22 cellular contexts compared by ENCODE assay signal in genomic region chr7:17103984-17104383, GRCh38.
"Had no signal": no experiment of that assay in that cellular context is flagged by ENCODE, and none has a peak within 500 bp of the region (broad histone marks: within the 10 kb centered on the region; RNA-seq: fewer than 3 reads in every experiment).

No MANE protein-coding gene starts in this region.

- H3K27ac ChIP-seq: colonic mucosa, esophagus muscularis mucosa, heart right ventricle, lower lobe of right lung, sigmoid colon, testis, vagina had no signal

- H3K4me1 ChIP-seq: colonic mucosa, heart right ventricle, testis, vagina had no signal

- H3K4me3 ChIP-seq: colonic mucosa, esophagus muscularis mucosa, heart right ventricle, lower lobe of right lung, sigmoid colon, testis, vagina had no signal

- H3K9me3 ChIP-seq: colonic mucosa, esophagus muscularis mucosa, lower lobe of right lung, sigmoid colon, testis, vagina had no signal

- ATAC-seq: activated naive CD4-positive, alpha-beta T cell treated with anti-CD3 and anti-CD28 coated beads, Interleukin-2, amount 50 U/mL, for 72 hours; activated T-helper 17 cell treated with anti-CD3 and anti-CD28 coated beads, Interleukin-2, amount 50 U/mL, for 72 hours; heart right ventricle; left colon; lower lobe of right lung; naive thymus-derived CD4-positive, alpha-beta T cell had no signal

- H3K9me3 Mint-ChIP-seq: activated T-cell treated with anti-CD3 and anti-CD28 coated beads, Interleukin-2, amount 50 U/mL, for 24 hours; activated T-helper 17 cell treated with anti-CD3 and anti-CD28 coated beads, Interleukin-2, amount 50 U/mL, for 72 hours; central memory CD8-positive, alpha-beta T cell had no signal

- H3K4me3 Mint-ChIP-seq: activated T-cell treated with anti-CD3 and anti-CD28 coated beads, Interleukin-2, amount 50 U/mL, for 24 hours; activated T-helper 17 cell treated with anti-CD3 and anti-CD28 coated beads, Interleukin-2, amount 50 U/mL, for 72 hours; central memory CD8-positive, alpha-beta T cell; naive thymus-derived CD4-positive, alpha-beta T cell; neural crest cell; type B pancreatic cell had no signal

- H3K36me3 ChIP-seq: colonic mucosa, esophagus muscularis mucosa, heart right ventricle, lower lobe of right lung, sigmoid colon, vagina had no signal

- H3K27me3 Mint-ChIP-seq: activated T-cell treated with anti-CD3 and anti-CD28 coated beads, Interleukin-2, amount 50 U/mL, for 24 hours; activated T-helper 17 cell treated with anti-CD3 and anti-CD28 coated beads, Interleukin-2, amount 50 U/mL, for 72 hours; central memory CD8-positive, alpha-beta T cell; naive thymus-derived CD4-positive, alpha-beta T cell; type B pancreatic cell had no signal

- DNase-seq: activated CD4-positive, alpha-beta T cell treated with anti-CD3 and anti-CD28 coated beads for 1 hour; activated CD4-positive, alpha-beta T cell treated with anti-CD3 and anti-CD28 coated beads, Interleukin-2, amount 50 U/mL, for 1 hour; activated CD8-positive, alpha-beta memory T cell treated with anti-CD3 and anti-CD28 coated beads, Interleukin-2, amount 50 U/mL, for 4 hours; activated T-cell treated with anti-CD3 and anti-CD28 coated beads, Interleukin-2, amount 50 U/mL, for 24 hours; colonic mucosa; heart right ventricle; left colon; lower lobe of right lung; naive thymus-derived CD4-positive, alpha-beta T cell; occipital lobe; sigmoid colon; stimulated activated CD4-positive, alpha-beta T cell treated with anti-CD3 and anti-CD28 coated beads, Interleukin-2, amount 100 ng/mL, for 48 hours; stimulated activated naive CD4-positive, alpha-beta T cell; T-helper 9 cell; testis had no signal

- H3K36me3 Mint-ChIP-seq: activated naive CD4-positive, alpha-beta T cell treated with anti-CD3 and anti-CD28 coated beads, Interleukin-2, amount 50 U/mL, for 72 hours; naive thymus-derived CD4-positive, alpha-beta T cell; type B pancreatic cell had no signal

- H3K4me1 Mint-ChIP-seq: activated T-helper 17 cell treated with anti-CD3 and anti-CD28 coated beads, Interleukin-2, amount 50 U/mL, for 72 hours; central memory CD8-positive, alpha-beta T cell; naive thymus-derived CD4-positive, alpha-beta T cell; neural crest cell had no signal

- H3K27ac Mint-ChIP-seq: activated naive CD4-positive, alpha-beta T cell treated with anti-CD3 and anti-CD28 coated beads, Interleukin-2, amount 50 U/mL, for 72 hours; activated T-cell treated with anti-CD3 and anti-CD28 coated beads, Interleukin-2, amount 50 U/mL, for 24 hours; activated T-helper 17 cell treated with anti-CD3 and anti-CD28 coated beads, Interleukin-2, amount 50 U/mL, for 72 hours; naive thymus-derived CD4-positive, alpha-beta T cell; type B pancreatic cell had no signal
